ENCODE assay signal across 12 cellular contexts in the genomic region with DNA sequence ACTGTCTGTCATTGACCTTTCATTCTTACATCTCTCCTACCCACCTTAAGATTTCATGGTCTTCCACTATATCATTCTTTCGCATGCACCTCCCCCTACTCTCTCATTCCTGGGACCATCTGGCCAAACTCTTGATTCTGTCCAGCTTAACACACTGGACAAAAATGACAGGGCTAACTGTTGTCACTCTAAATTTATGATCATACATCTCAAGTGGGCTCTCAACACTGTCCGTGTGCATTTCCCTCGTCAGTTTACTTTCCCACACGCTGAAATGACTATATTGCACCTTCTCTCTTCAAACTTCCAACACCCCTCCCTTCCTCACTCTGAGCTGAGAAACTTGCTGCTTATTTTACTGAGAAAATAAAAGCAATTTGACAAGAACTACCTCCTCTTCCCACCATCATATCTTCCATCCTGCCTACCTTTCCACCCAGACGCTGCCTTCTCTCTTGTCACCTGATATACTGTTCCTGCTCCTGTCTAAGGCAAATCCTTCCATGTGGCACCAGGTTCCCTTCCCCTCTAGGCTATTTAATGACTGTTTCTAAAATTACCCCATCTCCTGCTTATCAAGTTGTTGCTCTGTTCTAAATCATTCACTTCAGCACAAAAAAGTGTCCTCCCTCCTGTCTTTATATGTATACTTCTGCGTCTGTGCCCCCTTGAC. TPM values are rescaled to one million over a fixed set of nuclear protein-coding genes. Genes with fewer than 3 reads are reported as not detected.
DNase-seq lines count a peak whose midpoint lies in the region; ATAC-seq and TF ChIP-seq lines count a peak whose summit lies in the region.
"Had no signal": no experiment of that assay in that cellular context is flagged by ENCODE, and none has a peak within 500 bp of the region (broad histone marks: within the 10 kb centered on the region; RNA-seq: fewer than 3 reads in every experiment).

No MANE protein-coding gene starts in this region.

- H3K36me3 Mint-ChIP-seq in MCF 10A (ENCODE audit: insufficient read depth, unreplicated experiment) (no peaks in the 10 kb centered on the region), naive B cell (no peaks in the 10 kb centered on the region), type B pancreatic cell (peaks cover 4% of the 10 kb centered on the region)
- no peaks in the 10 kb centered on the region for H3K36me3 Mint-ChIP-seq in activated naive CD8-positive, alpha-beta T cell treated with anti-CD3 and anti-CD28 coated beads, Interleukin-2, amount 10 ng/mL, durations not matched to agents 7 days and 5 days
- H3K36me3 Mint-ChIP-seq: CD14-positive monocyte had no signal

- BruUV-seq in MCF 10A (replicated peaks; lab: Mats Ljungman, UMichigan) = no TSS peak
- BruUV-seq in mammary epithelial cell (replicated peaks; lab: Mats Ljungman, UMichigan) = no TSS peak

- no peaks in the 10 kb centered on the region for H3K27me3 ChIP-seq in mammary epithelial cell (ENCODE audit: insufficient read depth, low read length)
- H3K27me3 ChIP-seq: SJSA1 had no signal

- H2AFZ ChIP-seq in mammary epithelial cell (ENCODE audit: low read depth, low read length) = no peak overlapping the region

- H3K4me3 Mint-ChIP-seq in MCF 10A (ENCODE audit: unreplicated experiment) (no peak overlapping the region), naive B cell (peak overlapping the region in 6 of 8 donors; percentile 0 to 98 (median 65)), type B pancreatic cell (peak overlapping the region; percentile 98)
- H3K4me3 Mint-ChIP-seq in activated naive CD8-positive, alpha-beta T cell treated with anti-CD3 and anti-CD28 coated beads, Interleukin-2, amount 10 ng/mL, durations not matched to agents 7 days and 5 days = no peak overlapping the region

- H3K4me1 Mint-ChIP-seq in MCF 10A (ENCODE audit: insufficient read depth, unreplicated experiment) (peaks cover 24% of the 10 kb centered on the region), naive B cell (peaks cover 26 to 38% (median 34%) of the 10 kb centered on the region in 3 donors), type B pancreatic cell (ENCODE audit: unreplicated experiment) (peaks cover 21% of the 10 kb centered on the region)
- H3K4me1 Mint-ChIP-seq in activated naive CD8-positive, alpha-beta T cell treated with anti-CD3 and anti-CD28 coated beads, Interleukin-2, amount 10 ng/mL, durations not matched to agents 7 days and 5 days = peaks cover 30% of the 10 kb centered on the region

- no peaks in the 10 kb centered on the region for H3K79me2 ChIP-seq in mammary epithelial cell (ENCODE audit: insufficient read depth, low read length)

- dilution Hi-C loops in mammary epithelial cell (cut with HindIII; ENCODE audit: low sequenced_read_pairs) = loop anchor here (5.0 kb wide), 1 partner anchor 55 kb away; no protein-coding TSS in a partner anchor

- WGBS in mammary epithelial cell (ENCODE audit: low coverage, missing lambda C conversion rate) = 90% methylated on average over 6 of the region's 6 CpGs

- no peaks in the 10 kb centered on the region for H3K36me3 ChIP-seq in mammary epithelial cell (ENCODE audit: insufficient read depth, low read length)
- H3K36me3 ChIP-seq: SJSA1 had no signal

- CTCF ChIA-PET in MCF 10A (lab: Yijun Ruan, JAX) = interaction anchor here (0.5 to 5.7 kb wide), 5 partner anchors 16 to 179 kb away, joined by 3 to 56 read pairs (median 3); no protein-coding TSS in a partner anchor
- CTCF ChIA-PET in mammary epithelial cell (lab: Charles Lee; ENCODE audit: low non-redundant PET) = no interaction called here

- no peak overlapping the region for H3K4me2 ChIP-seq in mammary epithelial cell (ENCODE audit: insufficient read depth, low read depth, low read length)

- peaks cover 25% of the 10 kb centered on the region for H3K4me1 ChIP-seq in mammary epithelial cell (ENCODE audit: insufficient read depth, low read length)

- H3K27me3 Mint-ChIP-seq in MCF 10A (ENCODE audit: insufficient read depth, unreplicated experiment) (no peaks in the 10 kb centered on the region), naive B cell (no peaks in the 10 kb centered on the region), type B pancreatic cell (no peaks in the 10 kb centered on the region)
- no peaks in the 10 kb centered on the region for H3K27me3 Mint-ChIP-seq in activated naive CD8-positive, alpha-beta T cell treated with anti-CD3 and anti-CD28 coated beads, Interleukin-2, amount 10 ng/mL, durations not matched to agents 7 days and 5 days

- no peak overlapping the region for H3K4me3 ChIP-seq in mammary epithelial cell (replicated peaks in 1 of 3; ENCODE audit: insufficient read depth in 1 of 3, low read depth in 2 of 3, low read length in 3 of 3)
- H3K4me3 ChIP-seq: SJSA1 had no signal

- no peak for ATAC-seq in activated naive CD8-positive, alpha-beta T cell treated with anti-CD3 and anti-CD28 coated beads, Interleukin-2, amount 10 ng/mL, durations not matched to agents 7 days and 5 days (ENCODE audit: low read depth)
- no peak for ATAC-seq in naive B cell (ENCODE audit: low read depth in 2 of 2)
- ATAC-seq in GM21390 (IDR thresholded peaks at IDR 0.05; ENCODE audit: unreplicated experiment) = no peak

- TF ChIP-seq CTCF in MCF 10A (IDR thresholded peaks at IDR 0.05; ENCODE audit: unreplicated experiment) = no peak
- no peak for TF ChIP-seq CTCF in mammary epithelial cell (conservative IDR thresholded peaks at IDR 0.05 in 1 of 2, IDR thresholded peaks at IDR 0.05 in 1 of 2; ENCODE audit: extremely low read depth in 1 of 2, insufficient read depth in 1 of 2, low read depth in 1 of 2, low read length in 2 of 2)
- TF ChIP-seq CTCF in type B pancreatic cell (conservative IDR thresholded peaks at IDR 0.05) = no peak

- H3K9ac ChIP-seq in mammary epithelial cell (ENCODE audit: insufficient read depth, low read length) = no peak overlapping the region

- DNase-seq in MCF 10A (ENCODE audit: unreplicated experiment) (no peak), mammary epithelial cell (no peak), naive B cell (no peak), type B pancreatic cell (ENCODE audit: extremely low spot score, unreplicated experiment) (no peak), amniotic stem cell (lab: John Stamatoyannopoulos, UW) (no peak), OCI-M2 (lab: John Stamatoyannopoulos, UW; ENCODE audit: unreplicated experiment) (no peak)
- DNase-seq in activated naive CD8-positive, alpha-beta T cell treated with anti-CD3 and anti-CD28 coated beads, Interleukin-2, amount 10 ng/mL, durations not matched to agents 7 days and 5 days = no peak
- DNase-seq: activated CD8-positive, alpha-beta memory T cell treated with anti-CD3 and anti-CD28 coated beads for 24 hours; cortex of kidney had no signal

- POLR2A ChIA-PET in MCF 10A (lab: Yijun Ruan, JAX) = interaction anchor here (0.6 to 8.9 kb wide), 10 partner anchors 11 to 178 kb away, joined by 3 to 213 read pairs (median 14); no protein-coding TSS in a partner anchor
- POLR2A ChIA-PET in activated naive CD8-positive, alpha-beta T cell treated with anti-CD3 and anti-CD28 coated beads, Interleukin-2, amount 10 ng/mL, durations not matched to agents 7 days and 5 days (lab: Charles Lee) = interaction anchor here (4.5 to 4.7 kb wide), 2 partner anchors 11 to 142 kb away, joined by 52 to 79 read pairs; no protein-coding TSS in a partner anchor

- in situ Hi-C loops in mammary epithelial cell (cut with MboI; ENCODE audit: low sequenced_read_pairs in 2 of 2) = no loop called here

- H3K9me3 Mint-ChIP-seq in MCF 10A (ENCODE audit: unreplicated experiment) = no peaks in the 10 kb centered on the region
- H3K9me3 Mint-ChIP-seq in activated naive CD8-positive, alpha-beta T cell treated with anti-CD3 and anti-CD28 coated beads, Interleukin-2, amount 10 ng/mL, durations not matched to agents 7 days and 5 days = no peaks in the 10 kb centered on the region
- H3K9me3 Mint-ChIP-seq in naive B cell = no peaks in the 10 kb centered on the region
- H3K9me3 Mint-ChIP-seq in type B pancreatic cell = peaks cover 7% of the 10 kb centered on the region

- H3K27ac ChIP-seq in mammary epithelial cell (ENCODE audit: insufficient read depth, low read depth, low read length) = no peak overlapping the region
- H3K27ac ChIP-seq: SJSA1 had no signal

- H3K9me3 ChIP-seq in mammary epithelial cell (replicated peaks; ENCODE audit: insufficient read depth, low read length) = no peaks in the 10 kb centered on the region
- H3K9me3 ChIP-seq: SJSA1 had no signal

- H3K27ac Mint-ChIP-seq in MCF 10A (ENCODE audit: low read depth, unreplicated experiment) (peak overlapping the region; percentile 99), naive B cell (peak overlapping the region in 4 of 6 donors; percentile 28 to 100 (median 98)), type B pancreatic cell (peak overlapping the region; percentile 100)
- peak overlapping the region; percentile 99 for H3K27ac Mint-ChIP-seq in activated naive CD8-positive, alpha-beta T cell treated with anti-CD3 and anti-CD28 coated beads, Interleukin-2, amount 10 ng/mL, durations not matched to agents 7 days and 5 days

- no peaks in the 10 kb centered on the region for H4K20me1 ChIP-seq in mammary epithelial cell (ENCODE audit: insufficient read depth, low read length)

- intact Hi-C loops in MCF 10A (cut with micrococcal nuclease) = no loop called here
- intact Hi-C loops in mammary epithelial cell (cut with micrococcal nuclease) = loop anchor here (5.0 kb wide), 1 partner anchor 160 kb away; no protein-coding TSS in a partner anchor

RNA-seq across cellular contexts. Expression of a gene that starts 8.1 kb away (rescaled TPM):
- total RNA-seq in MCF 10A (2022) = 5.9 and 8.9 TPM in 2 replicates
- 10 to 100 TPM in 1 of 2 donors, 1 to 10 TPM in 1; 5.5 to 10.8 TPM for total RNA-seq in mammary epithelial cell
- polyA plus RNA-seq in mammary epithelial cell = 3.2 TPM
- 1.2 TPM for polyA minus RNA-seq in mammary epithelial cell
- total RNA-seq in activated naive CD8-positive, alpha-beta T cell treated with anti-CD3 and anti-CD28 coated beads, Interleukin-2, amount 10 ng/mL, durations not matched to agents 7 days and 5 days = 10 to 100 TPM; 16.2 TPM
- polyA plus RNA-seq in naive B cell (ENCODE audit: low read depth in 6 of 6) = 1 to 10 TPM in 5 of 6 donors, not detected in 1; 3.4 to 5.9 (median 4.8) TPM
- 16.7 and 21.6 TPM in 2 replicates for total RNA-seq in type B pancreatic cell (ENCODE audit: low replicate concordance)

Comparison
In these comparisons a context has a peak if more than half of its experiments do, and no peak if none do; other contexts are left out.
1. H3K4me3 Mint-ChIP-seq: peak in naive B cell (6 of 8) and type B pancreatic cell (single experiment); none in MCF 10A (single experiment) and activated naive CD8-positive, alpha-beta T cell treated with anti-CD3 and anti-CD28 coated beads, Interleukin-2, amount 10 ng/mL, durations not matched to agents 7 days and 5 days (single experiment).
2. Peak in every context shown above with its lines, with median percentiles within 50 percentile points of each other: H3K27ac Mint-ChIP-seq.